ENCODE assay signal across 1 cellular context in genomic region chr6:28758046-28758817, GRCh38.
TF ChIP-seq lines count a peak whose summit lies in the region.

No MANE protein-coding gene starts in this region.

TF ChIP-seq in K562, 482 proteins besides CTCF, POLR2A, EP300 and RAD21 (continued from another document and continues in another):
- TF ChIP-seq RBBP5 (IDR thresholded peaks at IDR 0.05; ENCODE audit: borderline replicate concordance, insufficient read depth, low read length, poor library complexity, severe bottlenecking), result peak; percentile 30
- peak; percentile 84; the same call in 1 of the 2 replicates for TF ChIP-seq LCOR (CRISPR knock-in tag; IDR thresholded peaks at IDR 0.05)
- peak; percentile 97 for TF ChIP-seq ADNP (tag; IDR thresholded peaks at IDR 0.05)
- TF ChIP-seq ZFP1 (CRISPR knock-in tag; IDR thresholded peaks at IDR 0.05), result no peak
- TF ChIP-seq SMAD2 (IDR thresholded peaks at IDR 0.05; ENCODE audit: low read depth, low read length), result no peak
- no peak for TF ChIP-seq MYBL2 (IDR thresholded peaks at IDR 0.05; ENCODE audit: low read depth)
- TF ChIP-seq MYBL2 (CRISPR knock-in tag; IDR thresholded peaks at IDR 0.05; ENCODE audit: borderline replicate concordance), result no peak
- peak; percentile 72; the same call in 1 of the 2 replicates for TF ChIP-seq THRB (CRISPR knock-in tag; conservative IDR thresholded peaks at IDR 0.05)
- no peak for TF ChIP-seq CBX2 (IDR thresholded peaks at IDR 0.05; ENCODE audit: insufficient read depth, low read length, poor library complexity, severe bottlenecking)
- peak; percentile 49; the same call in 1 of the 2 replicates for TF ChIP-seq CBX1 (IDR thresholded peaks at IDR 0.05; ENCODE audit: low read depth)
- no peak for TF ChIP-seq KLF10 (CRISPR knock-in tag; IDR thresholded peaks at IDR 0.05)
- no peak for TF ChIP-seq NCOA4 (IDR thresholded peaks at IDR 0.05; ENCODE audit: partially characterized antibody)
- TF ChIP-seq PYGO2 (tag; IDR thresholded peaks at IDR 0.05), result no peak; the same call in 1 of the 2 replicates
- TF ChIP-seq SUPT5H (IDR thresholded peaks at IDR 0.05), result peak; percentile 65
- no peak for TF ChIP-seq SRSF9 (IDR thresholded peaks at IDR 0.05; ENCODE audit: borderline replicate concordance, low read depth, low read length)
- no peak for TF ChIP-seq STAT5B (CRISPR knock-in tag; IDR thresholded peaks at IDR 0.05)
- TF ChIP-seq ZNF133 (CRISPR knock-in tag; IDR thresholded peaks at IDR 0.05), result no peak
- peak; percentile 99 for TF ChIP-seq POLR2H (tag; IDR thresholded peaks at IDR 0.05; ENCODE audit: low read depth)
- TF ChIP-seq PHB (CRISPR knock-in tag; IDR thresholded peaks at IDR 0.05), result no peak
- 0 out of 4 replicates have a peak, but pooled peaks of 1 of the 2 experiments have one; percentile 39 for TF ChIP-seq UBTF (IDR thresholded peaks at IDR 0.05; ENCODE audit: borderline replicate concordance in 1 of 2, low read depth in 2 of 2, low read length in 2 of 2)
- peak; percentile 79 for TF ChIP-seq TEAD4 (IDR thresholded peaks at IDR 0.05; ENCODE audit: low read length)
- no peak for TF ChIP-seq TEAD4 (CRISPR knock-in tag; IDR thresholded peaks at IDR 0.05; ENCODE audit: borderline replicate concordance)
- TF ChIP-seq SPI1 (IDR thresholded peaks at IDR 0.05; ENCODE audit: borderline replicate concordance, low read depth, low read length), result no peak
- TF ChIP-seq ARHGAP35 (IDR thresholded peaks at IDR 0.05; ENCODE audit: partially characterized antibody), result no peak
- TF ChIP-seq ZNF764 (CRISPR knock-in tag; IDR thresholded peaks at IDR 0.05; ENCODE audit: low read depth), result peak; percentile 87
- peak; percentile 96 for TF ChIP-seq MYC (IDR thresholded peaks at IDR 0.05; ENCODE audit: low read depth, low read length)
- no peak; the same call in 1 of the 2 replicates for TF ChIP-seq MYC (CRISPR knock-in tag; IDR thresholded peaks at IDR 0.05; ENCODE audit: borderline replicate concordance, low read depth)
- no peak for TF ChIP-seq KDM1A (IDR thresholded peaks at IDR 0.05)
- TF ChIP-seq HEY1 (CRISPR knock-in tag; IDR thresholded peaks at IDR 0.05; ENCODE audit: borderline replicate concordance), result no peak
- 0 out of 2 replicates have a peak, but pooled peaks have one; percentile 19 for TF ChIP-seq ILF3 (IDR thresholded peaks at IDR 0.05; ENCODE audit: borderline replicate concordance)
- no peak for TF ChIP-seq CBFA2T2 (conservative IDR thresholded peaks at IDR 0.05)
- TF ChIP-seq LEF1 (IDR thresholded peaks at IDR 0.05), result peak; percentile 42; the same call in 1 of the 2 replicates
- TF ChIP-seq ASH1L (IDR thresholded peaks at IDR 0.05; ENCODE audit: borderline replicate concordance, low read depth, partially characterized antibody), result no peak
- TF ChIP-seq BMI1 (IDR thresholded peaks at IDR 0.05; ENCODE audit: low read length), result no peak
- TF ChIP-seq ATF4 (CRISPR knock-in tag; IDR thresholded peaks at IDR 0.05), result no peak
- no peak; the same call in 1 of the 2 replicates for TF ChIP-seq ZFX (CRISPR knock-in tag; IDR thresholded peaks at IDR 0.05)
- TF ChIP-seq GABPB2 (CRISPR knock-in tag; conservative IDR thresholded peaks at IDR 0.05), result no peak
- peak; percentile 44 for TF ChIP-seq ZBTB7A (IDR thresholded peaks at IDR 0.05; ENCODE audit: borderline replicate concordance, control insufficient read depth, low read depth, low read length)
- TF ChIP-seq SIN3A (IDR thresholded peaks at IDR 0.05; ENCODE audit: borderline replicate concordance in 2 of 2, control insufficient read depth in 1 of 2, low read depth in 2 of 2, low read length in 2 of 2), result peak in 1 of 2 experiments; percentile 80; a peak in 2 of 4 replicates
- peak; percentile 90 for TF ChIP-seq FOXJ2 (tag; IDR thresholded peaks at IDR 0.05)
- peak in 1 of 3 experiments; percentile 64 for TF ChIP-seq YY1 (IDR thresholded peaks at IDR 0.05; ENCODE audit: borderline replicate concordance in 1 of 3, control insufficient read depth in 1 of 3, extremely low read depth in 1 of 3, insufficient read depth in 3 of 3, insufficient read length in 1 of 3, insufficient replicate concordance in 2 of 3, low read depth in 1 of 3, low read length in 2 of 3)
- no peak for TF ChIP-seq ZNF408 (CRISPR knock-in tag; IDR thresholded peaks at IDR 0.05; ENCODE audit: low read depth)
- no peak for TF ChIP-seq USF2 (CRISPR knock-in tag; IDR thresholded peaks at IDR 0.05)
- TF ChIP-seq MIER1 (IDR thresholded peaks at IDR 0.05; ENCODE audit: low read depth), result no peak
- no peak for TF ChIP-seq GABPA (tag; conservative IDR thresholded peaks at IDR 0.05; ENCODE audit: low read depth)
- TF ChIP-seq ARID1B (IDR thresholded peaks at IDR 0.05), result no peak
- no peak; the same call in 1 of the 2 replicates for TF ChIP-seq TCF7 (IDR thresholded peaks at IDR 0.05; ENCODE audit: borderline replicate concordance)
- no peak for TF ChIP-seq STAG1 (CRISPR knock-in tag; IDR thresholded peaks at IDR 0.05; ENCODE audit: borderline replicate concordance)
- no peak for TF ChIP-seq RB1 (IDR thresholded peaks at IDR 0.05; ENCODE audit: low read depth)
- TF ChIP-seq ELF1 (tag; IDR thresholded peaks at IDR 0.05), result no peak
- TF ChIP-seq CCAR2 (IDR thresholded peaks at IDR 0.05; ENCODE audit: low read depth, low read length), result no peak
- TF ChIP-seq NBN (IDR thresholded peaks at IDR 0.05; ENCODE audit: low read depth), result peak; percentile 85
- no peak for TF ChIP-seq PRPF4 (IDR thresholded peaks at IDR 0.05; ENCODE audit: insufficient read depth, low read depth, low read length, poor library complexity, severe bottlenecking)
- no peak for TF ChIP-seq CUX1 (CRISPR knock-in tag; IDR thresholded peaks at IDR 0.05)
- TF ChIP-seq ZBTB9 (CRISPR knock-in tag; IDR thresholded peaks at IDR 0.05), result no peak
- TF ChIP-seq DIDO1 (tag; IDR thresholded peaks at IDR 0.05; ENCODE audit: low read depth), result peak; percentile 43; the same call in 1 of the 2 replicates
- TF ChIP-seq TSHZ1 (CRISPR knock-in tag; IDR thresholded peaks at IDR 0.05), result no peak
- 0 out of 2 replicates have a peak, but pooled peaks have one; percentile 71 for TF ChIP-seq NR2F6 (CRISPR knock-in tag; IDR thresholded peaks at IDR 0.05)
- peak in 1 of 2 experiments; percentile 41; a peak in 3 of 4 replicates for TF ChIP-seq HDAC1 (IDR thresholded peaks at IDR 0.05)
- TF ChIP-seq ZBTB17 (CRISPR knock-in tag; IDR thresholded peaks at IDR 0.05), result no peak
- peak; percentile 27; the same call in 1 of the 2 replicates for TF ChIP-seq MYNN (IDR thresholded peaks at IDR 0.05)
- no peak for TF ChIP-seq MYNN (CRISPR knock-in tag; IDR thresholded peaks at IDR 0.05)
